ENCODE assay signal across 5 cellular contexts in genomic region chr3:447671-448070, GRCh38.
"Had no signal": no experiment of that assay in that cellular context is flagged by ENCODE, and none has a peak within 500 bp of the region (broad histone marks: within the 10 kb centered on the region; RNA-seq: fewer than 3 reads in every experiment).

No MANE protein-coding gene starts in this region.

- DNase-seq: GM23248, GOT3, H7, HCEC 1CT, IMR-90 had no signal
